In the genomic region with DNA sequence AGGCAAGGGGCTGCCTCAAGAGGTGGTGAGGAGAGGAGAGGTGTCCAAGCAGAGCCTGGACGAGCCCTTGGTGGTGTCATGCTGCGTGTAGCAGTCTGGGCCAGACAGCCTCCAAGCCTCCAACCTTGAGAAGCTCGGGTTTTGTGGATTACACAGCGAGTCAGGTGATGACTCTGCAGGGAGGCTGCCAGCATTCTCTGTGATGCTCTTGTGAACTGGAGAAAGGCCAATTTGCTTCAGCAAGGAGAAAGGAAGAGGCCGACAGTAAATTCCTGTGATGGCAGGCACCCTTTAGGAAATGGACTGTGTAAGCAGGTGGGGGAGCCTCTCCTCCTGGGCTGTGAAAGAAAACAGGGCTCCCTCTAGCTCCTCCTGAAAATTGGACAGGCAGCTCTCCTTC, we compare ENCODE assay signal across 14 cellular contexts. TPM values are rescaled to one million over a fixed set of nuclear protein-coding genes. Genes with fewer than 3 reads are reported as not detected.
DNase-seq lines count a peak whose midpoint lies in the region; ATAC-seq, FAIRE-seq and TF ChIP-seq lines count a peak whose summit lies in the region.
"Had no signal": no experiment of that assay in that cellular context is flagged by ENCODE, and none has a peak within 500 bp of the region (broad histone marks: within the 10 kb centered on the region; RNA-seq: fewer than 3 reads in every experiment).

No MANE protein-coding gene starts in this region.

- FAIRE-seq in GM19239 (lab: Jason Lieb, UNC), result no peak

- CTCF ChIA-PET in naive thymus-derived CD4-positive, alpha-beta T cell (lab: Charles Lee), result no interaction called here

- no peaks in the 10 kb centered on the region for H3K9me3 ChIP-seq in adipocyte (ENCODE audit: control insufficient read depth, low read length)
- H3K9me3 ChIP-seq in iPS-20b (ENCODE audit: insufficient read depth, low read depth, low read length), result no peaks in the 10 kb centered on the region
- H3K9me3 ChIP-seq in naive thymus-derived CD4-positive, alpha-beta T cell (ENCODE audit: control insufficient read depth in 2 of 3, low read length in 3 of 3), result no peaks in the 10 kb centered on the region
- H3K9me3 ChIP-seq: right lobe of liver had no signal

- H3K4me3 Mint-ChIP-seq in naive thymus-derived CD4-positive, alpha-beta T cell, result no peak overlapping the region
- H3K4me3 Mint-ChIP-seq: activated CD8-positive, alpha-beta T cell treated with anti-CD3 and anti-CD28 coated beads for 36 hours; CD4-positive, CD25-positive, alpha-beta regulatory T cell had no signal

- H3K27me3 ChIP-seq in adipocyte (replicated peaks; ENCODE audit: control insufficient read depth, insufficient read depth, low read length) (no peaks in the 10 kb centered on the region), iPS-20b (ENCODE audit: insufficient read depth, low read length) (no peaks in the 10 kb centered on the region)
- H3K27me3 ChIP-seq in naive thymus-derived CD4-positive, alpha-beta T cell (ENCODE audit: control insufficient read depth in 2 of 2, insufficient read depth in 2 of 2, low read length in 2 of 2), result no peaks in the 10 kb centered on the region
- H3K27me3 ChIP-seq: cardiac muscle cell, Peyer's patch, right lobe of liver had no signal

- H3K36me3 ChIP-seq in adipocyte (ENCODE audit: control insufficient read depth, insufficient read depth, low read length, severe bottlenecking), result no peaks in the 10 kb centered on the region
- H3K36me3 ChIP-seq in iPS-20b (ENCODE audit: insufficient read depth, low read depth, low read length), result no peaks in the 10 kb centered on the region
- no peaks in the 10 kb centered on the region for H3K36me3 ChIP-seq in naive thymus-derived CD4-positive, alpha-beta T cell (ENCODE audit: control insufficient read depth in 2 of 3, insufficient read depth in 3 of 3, low read length in 3 of 3)
- H3K36me3 ChIP-seq: cardiac muscle cell, Peyer's patch, right lobe of liver had no signal

- no peak for TF ChIP-seq CTCF in AG09309 (IDR thresholded peaks at IDR 0.05; ENCODE audit: control insufficient read depth, insufficient read depth, low read depth, low read length, missing control alignments)

- H3K9ac ChIP-seq in adipocyte (ENCODE audit: low read length) (no peak overlapping the region), iPS-20b (ENCODE audit: low read depth, low read length) (peak overlapping the region; percentile 58; the same call in 1 of the 2 replicates)
- H3K9ac ChIP-seq: KMS-11 had no signal

- peaks cover 0 to 2% (median 0%) of the 10 kb centered on the region in 5 donors for H3K27me3 Mint-ChIP-seq in naive thymus-derived CD4-positive, alpha-beta T cell

- intact Hi-C loops in naive thymus-derived CD4-positive, alpha-beta T cell (cut with micrococcal nuclease), result no loop called here

- H3K4me1 ChIP-seq in adipocyte (ENCODE audit: control insufficient read depth, insufficient read depth, low read length) (no peaks in the 10 kb centered on the region), iPS-20b (ENCODE audit: insufficient read depth, low read length) (peaks cover 8% of the 10 kb centered on the region)
- no peaks in the 10 kb centered on the region for H3K4me1 ChIP-seq in naive thymus-derived CD4-positive, alpha-beta T cell (ENCODE audit: control insufficient read depth in 2 of 2, insufficient read depth in 2 of 2, low read length in 2 of 2)
- H3K4me1 ChIP-seq: Peyer's patch, right lobe of liver had no signal

- ATAC-seq in naive thymus-derived CD4-positive, alpha-beta T cell, result no peak
- ATAC-seq: activated CD8-positive, alpha-beta T cell treated with anti-CD3 and anti-CD28 coated beads for 36 hours had no signal

- no peak overlapping the region for H3K27ac ChIP-seq in iPS-20b (ENCODE audit: low read length)
- no peak overlapping the region for H3K27ac ChIP-seq in naive thymus-derived CD4-positive, alpha-beta T cell (ENCODE audit: low read depth, low read length)
- H3K27ac ChIP-seq: cardiac muscle cell, KMS-11, Peyer's patch, right lobe of liver had no signal

- H3K9me3 Mint-ChIP-seq in naive thymus-derived CD4-positive, alpha-beta T cell, result peaks cover 0 to 2% (median 0%) of the 10 kb centered on the region in 11 donors

- no peaks in the 10 kb centered on the region for H3K36me3 Mint-ChIP-seq in naive thymus-derived CD4-positive, alpha-beta T cell
- H3K36me3 Mint-ChIP-seq: CD4-positive, CD25-positive, alpha-beta regulatory T cell had no signal

- H3K4me3 ChIP-seq in AG09309 (ENCODE audit: control insufficient read depth, low read depth, low read length) (no peak overlapping the region), adipocyte (ENCODE audit: low read length) (no peak overlapping the region), iPS-20b (ENCODE audit: low read length) (peak overlapping the region; percentile 26; the same call in 1 of the 2 replicates)
- no peak overlapping the region for H3K4me3 ChIP-seq in naive thymus-derived CD4-positive, alpha-beta T cell (ENCODE audit: low read length)
- H3K4me3 ChIP-seq: cardiac muscle cell, Peyer's patch, right lobe of liver had no signal

- no peaks in the 10 kb centered on the region for H3K4me1 Mint-ChIP-seq in naive thymus-derived CD4-positive, alpha-beta T cell
- H3K4me1 Mint-ChIP-seq: CD4-positive, CD25-positive, alpha-beta regulatory T cell had no signal

- no peak overlapping the region for H3K27ac Mint-ChIP-seq in naive thymus-derived CD4-positive, alpha-beta T cell
- H3K27ac Mint-ChIP-seq: activated CD8-positive, alpha-beta T cell treated with anti-CD3 and anti-CD28 coated beads for 36 hours; CD4-positive, CD25-positive, alpha-beta regulatory T cell had no signal

- POLR2A ChIA-PET in naive thymus-derived CD4-positive, alpha-beta T cell (lab: Charles Lee), result no interaction called here

- peak; percentile 74 for DNase-seq in AG09309 (ENCODE audit: low read depth)
- DNase-seq in HT1080 (ENCODE audit: low read depth), result peak; percentile 59
- DNase-seq in adipocyte (ENCODE audit: low read depth), result peak; percentile 52
- DNase-seq in T1000 (lab: John Stamatoyannopoulos, UW), result no peak
- DNase-seq in Kasumi-1 (lab: John Stamatoyannopoulos, UW), result no peak
- no peak for DNase-seq in GM19239 (ENCODE audit: insufficient read length, low spot score)
- no peak for DNase-seq in naive thymus-derived CD4-positive, alpha-beta T cell
- DNase-seq: activated CD8-positive, alpha-beta T cell treated with anti-CD3 and anti-CD28 coated beads for 36 hours; CD4-positive, CD25-positive, alpha-beta regulatory T cell; Peyer's patch; right lobe of liver had no signal

RNA-seq across cellular contexts. Expression of gene CD99L2, which starts 36.0 kb away (rescaled TPM):
- total RNA-seq in HT1080 (2014; rRNA removed; shearing (Covaris generic)), result 15.6 and 19.0 TPM in 2 replicates
- polyA plus RNA-seq in HT1080 (2015; cell fraction: cytosol; rRNA removed), result 44.3 and 47.3 TPM in 2 replicates
- 36.7 and 40.1 TPM in 2 replicates for polyA plus RNA-seq in HT1080 (2015; cell fraction: nucleus; rRNA removed)
- 10 to 100 TPM; 14.3 to 20.4 (median 15.6) TPM for total RNA-seq in naive thymus-derived CD4-positive, alpha-beta T cell
- polyA plus RNA-seq in naive thymus-derived CD4-positive, alpha-beta T cell, result 10 to 100 TPM; 16.2 to 16.7 TPM

RNA-seq across cellular contexts. Expression of gene HMGB3, which starts 48.7 kb away (rescaled TPM):
- 28.1 and 29.5 TPM in 2 replicates for total RNA-seq in HT1080 (2014; rRNA removed; shearing (Covaris generic))
- polyA plus RNA-seq in HT1080 (2015; cell fraction: cytosol; rRNA removed), result 35.0 and 39.7 TPM in 2 replicates
- 22.3 and 28.5 TPM in 2 replicates for polyA plus RNA-seq in HT1080 (2015; cell fraction: nucleus; rRNA removed)
- 10 to 100 TPM in 1 of 5 experiments, 1 to 10 TPM in 2, under 1 TPM in 2; 0.51 to 23.5 (median 2.6) TPM for total RNA-seq in naive thymus-derived CD4-positive, alpha-beta T cell
- polyA plus RNA-seq in naive thymus-derived CD4-positive, alpha-beta T cell, result under 1 TPM; 0.29 to 0.51 TPM

Comparison
In these comparisons a context has a peak if more than half of its experiments do, and no peak if none do; other contexts are left out.
1. DNase-seq: peak in AG09309 (single experiment), HT1080 (single experiment) and adipocyte (single experiment); none in T1000 (single experiment), Kasumi-1 (0 of 2), GM19239 (single experiment) and naive thymus-derived CD4-positive, alpha-beta T cell (0 of 9).